ENCODE assay signal across 9 cellular contexts in genomic region chr14:18638032-18638431, GRCh38. TPM values are rescaled to one million over a fixed set of nuclear protein-coding genes. Genes with fewer than 3 reads are reported as not detected.
"Had no signal": no experiment of that assay in that cellular context is flagged by ENCODE, and none has a peak within 500 bp of the region (broad histone marks: within the 10 kb centered on the region; RNA-seq: fewer than 3 reads in every experiment).

No MANE protein-coding gene starts in this region.

RNA-seq across cellular contexts. Expression of gene OR11H12, which starts 37.1 kb away (rescaled TPM):
- total RNA-seq: OCI-LY7, PC-3, PC-9, Peyer's patch, Right ventricle myocardium inferior, Right ventricle myocardium superior, SJCRH30, SJSA1, SK-MEL-5 had no signal
